1 cellular context compared by ENCODE assay signal in the genomic region with DNA sequence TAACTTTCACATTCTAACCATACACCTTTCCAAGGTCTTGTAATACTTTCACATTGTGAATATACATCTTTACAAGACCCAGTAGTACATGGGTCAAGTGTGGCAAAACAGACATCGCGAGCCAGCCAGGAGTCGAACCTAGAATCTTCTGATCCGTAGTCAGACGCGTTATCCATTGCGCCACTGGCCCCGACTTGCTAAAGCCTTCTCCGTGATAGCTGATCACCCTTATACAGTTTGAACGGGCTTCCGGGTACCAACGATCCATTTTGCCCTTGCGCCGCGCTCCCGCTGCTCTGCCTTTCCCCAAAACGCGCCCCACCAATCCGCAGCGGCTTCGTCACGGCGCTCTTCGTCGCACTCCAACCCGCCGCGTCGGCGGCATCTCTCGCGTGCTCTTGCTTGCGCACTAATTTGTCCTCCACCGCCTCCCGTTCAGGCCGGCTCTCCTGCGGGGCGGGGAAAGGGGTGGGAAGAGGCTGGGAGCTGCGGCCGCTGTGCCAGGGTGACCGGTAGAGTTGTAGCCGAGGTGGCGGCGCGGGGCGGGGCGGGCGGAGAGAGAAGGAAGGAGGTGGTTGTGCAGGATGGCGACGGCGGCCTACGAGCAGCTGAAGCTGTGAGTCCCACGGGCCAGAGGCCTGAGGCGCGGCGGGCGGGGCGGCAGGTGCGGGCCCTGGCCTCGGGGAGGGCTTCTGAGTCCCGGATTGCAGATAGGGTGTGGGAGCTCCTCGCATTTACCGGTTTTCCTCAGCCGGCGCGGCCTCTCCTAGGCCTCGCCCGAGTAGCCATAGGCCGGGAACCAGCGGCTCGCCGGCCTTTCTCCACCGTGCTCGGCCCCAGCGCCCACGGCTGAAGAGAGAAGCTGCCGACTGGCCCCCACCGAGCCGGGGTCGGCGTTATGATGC.
TF ChIP-seq lines count a peak whose summit lies in the region.

A gene with protein sequence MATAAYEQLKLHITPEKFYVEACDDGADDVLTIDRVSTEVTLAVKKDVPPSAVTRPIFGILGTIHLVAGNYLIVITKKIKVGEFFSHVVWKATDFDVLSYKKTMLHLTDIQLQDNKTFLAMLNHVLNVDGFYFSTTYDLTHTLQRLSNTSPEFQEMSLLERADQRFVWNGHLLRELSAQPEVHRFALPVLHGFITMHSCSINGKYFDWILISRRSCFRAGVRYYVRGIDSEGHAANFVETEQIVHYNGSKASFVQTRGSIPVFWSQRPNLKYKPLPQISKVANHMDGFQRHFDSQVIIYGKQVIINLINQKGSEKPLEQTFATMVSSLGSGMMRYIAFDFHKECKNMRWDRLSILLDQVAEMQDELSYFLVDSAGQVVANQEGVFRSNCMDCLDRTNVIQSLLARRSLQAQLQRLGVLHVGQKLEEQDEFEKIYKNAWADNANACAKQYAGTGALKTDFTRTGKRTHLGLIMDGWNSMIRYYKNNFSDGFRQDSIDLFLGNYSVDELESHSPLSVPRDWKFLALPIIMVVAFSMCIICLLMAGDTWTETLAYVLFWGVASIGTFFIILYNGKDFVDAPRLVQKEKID (plus strand): TSS at position 515 of the 905 bp plus-strand sequence. CDS start 70 bp downstream, at position 585.

TF ChIP-seq in HEK293, 187 proteins besides CTCF, POLR2A, EP300 and RAD21 (continued from another document and continues in another):
- TF ChIP-seq, protein P1, sequence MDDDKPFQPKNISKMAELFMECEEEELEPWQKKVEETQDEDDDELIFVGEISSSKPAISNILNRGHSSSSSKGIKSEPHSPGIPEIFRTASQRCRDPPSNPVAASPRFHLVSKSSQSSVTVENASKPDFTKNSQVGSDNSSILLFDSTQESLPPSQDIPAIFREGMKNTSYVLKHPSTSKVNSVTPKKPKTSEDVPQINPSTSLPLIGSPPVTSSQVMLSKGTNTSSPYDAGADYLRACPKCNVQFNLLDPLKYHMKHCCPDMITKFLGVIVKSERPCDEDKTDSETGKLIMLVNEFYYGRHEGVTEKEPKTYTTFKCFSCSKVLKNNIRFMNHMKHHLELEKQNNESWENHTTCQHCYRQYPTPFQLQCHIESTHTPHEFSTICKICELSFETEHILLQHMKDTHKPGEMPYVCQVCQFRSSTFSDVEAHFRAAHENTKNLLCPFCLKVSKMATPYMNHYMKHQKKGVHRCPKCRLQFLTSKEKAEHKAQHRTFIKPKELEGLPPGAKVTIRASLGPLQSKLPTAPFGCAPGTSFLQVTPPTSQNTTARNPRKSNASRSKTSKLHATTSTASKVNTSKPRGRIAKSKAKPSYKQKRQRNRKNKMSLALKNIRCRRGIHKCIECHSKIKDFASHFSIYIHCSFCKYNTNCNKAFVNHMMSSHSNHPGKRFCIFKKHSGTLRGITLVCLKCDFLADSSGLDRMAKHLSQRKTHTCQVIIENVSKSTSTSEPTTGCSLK (tag by site-specific recombination; IDR thresholded peaks at IDR 0.05): no peak
- no peak for TF ChIP-seq ZNF623 (tag by site-specific recombination; IDR thresholded peaks at IDR 0.05)
- TF ChIP-seq GLIS2 (tag by site-specific recombination; IDR thresholded peaks at IDR 0.05): peak; percentile 28; the same call in 1 of the 2 replicates
- 0 out of 2 replicates have a peak, but pooled peaks have one; percentile 59 for TF ChIP-seq GLI4 (tag by site-specific recombination; IDR thresholded peaks at IDR 0.05)
- 0 out of 2 replicates have a peak, but pooled peaks have one; percentile 11 for TF ChIP-seq ZBTB48 (tag by site-specific recombination; IDR thresholded peaks at IDR 0.05)
- peak; percentile 33; the same call in 1 of the 2 replicates for TF ChIP-seq ZNF146 (tag by site-specific recombination; IDR thresholded peaks at IDR 0.05)
- TF ChIP-seq, protein P2, sequence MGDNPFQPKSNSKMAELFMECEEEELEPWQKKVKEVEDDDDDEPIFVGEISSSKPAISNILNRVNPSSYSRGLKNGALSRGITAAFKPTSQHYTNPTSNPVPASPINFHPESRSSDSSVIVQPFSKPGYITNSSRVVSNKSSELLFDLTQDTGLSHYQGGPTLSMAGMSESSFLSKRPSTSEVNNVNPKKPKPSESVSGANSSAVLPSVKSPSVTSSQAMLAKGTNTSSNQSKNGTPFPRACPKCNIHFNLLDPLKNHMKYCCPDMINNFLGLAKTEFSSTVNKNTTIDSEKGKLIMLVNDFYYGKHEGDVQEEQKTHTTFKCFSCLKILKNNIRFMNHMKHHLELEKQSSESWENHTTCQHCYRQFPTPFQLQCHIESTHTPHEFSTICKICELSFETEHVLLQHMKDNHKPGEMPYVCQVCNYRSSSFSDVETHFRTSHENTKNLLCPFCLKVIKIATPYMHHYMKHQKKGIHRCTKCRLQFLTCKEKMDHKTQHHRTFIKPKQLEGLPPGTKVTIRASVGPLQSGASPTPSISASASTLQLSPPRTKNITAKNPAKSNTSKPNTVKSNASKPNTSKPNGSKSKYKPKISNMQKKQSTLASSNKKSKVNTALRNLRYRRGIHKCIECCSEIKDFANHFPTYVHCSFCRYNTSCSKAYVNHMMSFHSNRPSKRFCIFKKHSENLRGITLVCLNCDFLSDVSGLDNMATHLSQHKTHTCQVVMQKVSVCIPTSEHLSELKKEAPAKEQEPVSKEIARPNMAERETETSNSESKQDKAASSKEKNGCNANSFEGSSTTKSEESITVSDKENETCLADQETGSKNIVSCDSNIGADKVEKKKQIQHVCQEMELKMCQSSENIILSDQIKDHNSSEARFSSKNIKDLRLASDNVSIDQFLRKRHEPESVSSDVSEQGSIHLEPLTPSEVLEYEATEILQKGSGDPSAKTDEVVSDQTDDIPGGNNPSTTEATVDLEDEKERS (tag by site-specific recombination; IDR thresholded peaks at IDR 0.05): no peak
- TF ChIP-seq KLF1 (tag by site-specific recombination; IDR thresholded peaks at IDR 0.05): no peak; the same call in 1 of the 2 replicates
- peak; percentile 67 for TF ChIP-seq ZBTB21 (tag by site-specific recombination; IDR thresholded peaks at IDR 0.05)
- TF ChIP-seq, protein P3, sequence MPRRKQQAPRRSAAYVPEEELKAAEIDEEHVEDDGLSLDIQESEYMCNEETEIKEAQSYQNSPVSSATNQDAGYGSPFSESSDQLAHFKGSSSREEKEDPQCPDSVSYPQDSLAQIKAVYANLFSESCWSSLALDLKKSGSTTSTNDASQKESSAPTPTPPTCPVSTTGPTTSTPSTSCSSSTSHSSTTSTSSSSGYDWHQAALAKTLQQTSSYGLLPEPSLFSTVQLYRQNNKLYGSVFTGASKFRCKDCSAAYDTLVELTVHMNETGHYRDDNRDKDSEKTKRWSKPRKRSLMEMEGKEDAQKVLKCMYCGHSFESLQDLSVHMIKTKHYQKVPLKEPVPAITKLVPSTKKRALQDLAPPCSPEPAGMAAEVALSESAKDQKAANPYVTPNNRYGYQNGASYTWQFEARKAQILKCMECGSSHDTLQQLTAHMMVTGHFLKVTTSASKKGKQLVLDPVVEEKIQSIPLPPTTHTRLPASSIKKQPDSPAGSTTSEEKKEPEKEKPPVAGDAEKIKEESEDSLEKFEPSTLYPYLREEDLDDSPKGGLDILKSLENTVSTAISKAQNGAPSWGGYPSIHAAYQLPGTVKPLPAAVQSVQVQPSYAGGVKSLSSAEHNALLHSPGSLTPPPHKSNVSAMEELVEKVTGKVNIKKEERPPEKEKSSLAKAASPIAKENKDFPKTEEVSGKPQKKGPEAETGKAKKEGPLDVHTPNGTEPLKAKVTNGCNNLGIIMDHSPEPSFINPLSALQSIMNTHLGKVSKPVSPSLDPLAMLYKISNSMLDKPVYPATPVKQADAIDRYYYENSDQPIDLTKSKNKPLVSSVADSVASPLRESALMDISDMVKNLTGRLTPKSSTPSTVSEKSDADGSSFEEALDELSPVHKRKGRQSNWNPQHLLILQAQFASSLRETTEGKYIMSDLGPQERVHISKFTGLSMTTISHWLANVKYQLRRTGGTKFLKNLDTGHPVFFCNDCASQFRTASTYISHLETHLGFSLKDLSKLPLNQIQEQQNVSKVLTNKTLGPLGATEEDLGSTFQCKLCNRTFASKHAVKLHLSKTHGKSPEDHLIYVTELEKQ (tag by site-specific recombination; IDR thresholded peaks at IDR 0.05; ENCODE audit: borderline replicate concordance): no peak
- no peak for TF ChIP-seq ZFP41 (tag by site-specific recombination; IDR thresholded peaks at IDR 0.05; ENCODE audit: borderline replicate concordance)
- TF ChIP-seq, protein P4, sequence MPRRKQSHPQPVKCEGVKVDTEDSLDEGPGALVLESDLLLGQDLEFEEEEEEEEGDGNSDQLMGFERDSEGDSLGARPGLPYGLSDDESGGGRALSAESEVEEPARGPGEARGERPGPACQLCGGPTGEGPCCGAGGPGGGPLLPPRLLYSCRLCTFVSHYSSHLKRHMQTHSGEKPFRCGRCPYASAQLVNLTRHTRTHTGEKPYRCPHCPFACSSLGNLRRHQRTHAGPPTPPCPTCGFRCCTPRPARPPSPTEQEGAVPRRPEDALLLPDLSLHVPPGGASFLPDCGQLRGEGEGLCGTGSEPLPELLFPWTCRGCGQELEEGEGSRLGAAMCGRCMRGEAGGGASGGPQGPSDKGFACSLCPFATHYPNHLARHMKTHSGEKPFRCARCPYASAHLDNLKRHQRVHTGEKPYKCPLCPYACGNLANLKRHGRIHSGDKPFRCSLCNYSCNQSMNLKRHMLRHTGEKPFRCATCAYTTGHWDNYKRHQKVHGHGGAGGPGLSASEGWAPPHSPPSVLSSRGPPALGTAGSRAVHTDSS (tag by site-specific recombination; IDR thresholded peaks at IDR 0.05): 0 out of 2 replicates have a peak, but pooled peaks have one; percentile 31
- no peak for TF ChIP-seq ZNF596 (tag by site-specific recombination; IDR thresholded peaks at IDR 0.05)
- TF ChIP-seq ZNF549 (tag by site-specific recombination; IDR thresholded peaks at IDR 0.05): no peak
- TF ChIP-seq, protein P5, sequence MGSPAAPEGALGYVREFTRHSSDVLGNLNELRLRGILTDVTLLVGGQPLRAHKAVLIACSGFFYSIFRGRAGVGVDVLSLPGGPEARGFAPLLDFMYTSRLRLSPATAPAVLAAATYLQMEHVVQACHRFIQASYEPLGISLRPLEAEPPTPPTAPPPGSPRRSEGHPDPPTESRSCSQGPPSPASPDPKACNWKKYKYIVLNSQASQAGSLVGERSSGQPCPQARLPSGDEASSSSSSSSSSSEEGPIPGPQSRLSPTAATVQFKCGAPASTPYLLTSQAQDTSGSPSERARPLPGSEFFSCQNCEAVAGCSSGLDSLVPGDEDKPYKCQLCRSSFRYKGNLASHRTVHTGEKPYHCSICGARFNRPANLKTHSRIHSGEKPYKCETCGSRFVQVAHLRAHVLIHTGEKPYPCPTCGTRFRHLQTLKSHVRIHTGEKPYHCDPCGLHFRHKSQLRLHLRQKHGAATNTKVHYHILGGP (tag by site-specific recombination; IDR thresholded peaks at IDR 0.05): no peak
- TF ChIP-seq MYNN (tag by site-specific recombination; IDR thresholded peaks at IDR 0.05; ENCODE audit: borderline replicate concordance): no peak
- TF ChIP-seq, protein P6, sequence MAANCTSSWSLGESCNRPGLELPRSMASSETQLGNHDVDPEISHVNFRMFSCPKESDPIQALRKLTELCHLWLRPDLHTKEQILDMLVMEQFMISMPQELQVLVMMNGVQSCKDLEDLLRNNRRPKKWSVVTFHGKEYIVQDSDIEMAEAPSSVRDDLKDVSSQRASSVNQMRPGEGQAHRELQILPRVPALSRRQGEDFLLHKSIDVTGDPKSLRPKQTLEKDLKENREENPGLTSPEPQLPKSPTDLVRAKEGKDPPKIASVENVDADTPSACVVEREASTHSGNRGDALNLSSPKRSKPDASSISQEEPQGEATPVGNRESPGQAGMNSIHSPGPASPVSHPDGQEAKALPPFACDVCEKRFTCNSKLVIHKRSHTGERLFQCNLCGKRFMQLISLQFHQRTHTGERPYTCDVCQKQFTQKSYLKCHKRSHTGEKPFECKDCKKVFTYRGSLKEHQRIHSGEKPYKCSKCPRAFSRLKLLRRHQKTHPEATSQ (tag by site-specific recombination; IDR thresholded peaks at IDR 0.05): no peak
- peak; percentile 62; the same call in 1 of the 2 replicates for TF ChIP-seq ZNF391 (tag by site-specific recombination; IDR thresholded peaks at IDR 0.05; ENCODE audit: borderline replicate concordance, low read depth)
- peak; percentile 74; the same call in 1 of the 2 replicates for TF ChIP-seq SP7 (tag by site-specific recombination; IDR thresholded peaks at IDR 0.05)
- TF ChIP-seq KLF9 (tag by site-specific recombination; IDR thresholded peaks at IDR 0.05; ENCODE audit: low read depth): peak; percentile 68
- no peak for TF ChIP-seq SETDB1 (IDR thresholded peaks at IDR 0.05; ENCODE audit: insufficient read length, low read length)
- TF ChIP-seq, protein P7, sequence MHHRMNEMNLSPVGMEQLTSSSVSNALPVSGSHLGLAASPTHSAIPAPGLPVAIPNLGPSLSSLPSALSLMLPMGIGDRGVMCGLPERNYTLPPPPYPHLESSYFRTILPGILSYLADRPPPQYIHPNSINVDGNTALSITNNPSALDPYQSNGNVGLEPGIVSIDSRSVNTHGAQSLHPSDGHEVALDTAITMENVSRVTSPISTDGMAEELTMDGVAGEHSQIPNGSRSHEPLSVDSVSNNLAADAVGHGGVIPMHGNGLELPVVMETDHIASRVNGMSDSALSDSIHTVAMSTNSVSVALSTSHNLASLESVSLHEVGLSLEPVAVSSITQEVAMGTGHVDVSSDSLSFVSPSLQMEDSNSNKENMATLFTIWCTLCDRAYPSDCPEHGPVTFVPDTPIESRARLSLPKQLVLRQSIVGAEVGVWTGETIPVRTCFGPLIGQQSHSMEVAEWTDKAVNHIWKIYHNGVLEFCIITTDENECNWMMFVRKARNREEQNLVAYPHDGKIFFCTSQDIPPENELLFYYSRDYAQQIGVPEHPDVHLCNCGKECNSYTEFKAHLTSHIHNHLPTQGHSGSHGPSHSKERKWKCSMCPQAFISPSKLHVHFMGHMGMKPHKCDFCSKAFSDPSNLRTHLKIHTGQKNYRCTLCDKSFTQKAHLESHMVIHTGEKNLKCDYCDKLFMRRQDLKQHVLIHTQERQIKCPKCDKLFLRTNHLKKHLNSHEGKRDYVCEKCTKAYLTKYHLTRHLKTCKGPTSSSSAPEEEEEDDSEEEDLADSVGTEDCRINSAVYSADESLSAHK (tag by site-specific recombination; IDR thresholded peaks at IDR 0.05): no peak
- peak; percentile 59 for TF ChIP-seq ZNF2 (tag by site-specific recombination; IDR thresholded peaks at IDR 0.05)
- no peak for TF ChIP-seq HOXD13 (CRISPR knock-in tag; IDR thresholded peaks at IDR 0.05; ENCODE audit: borderline replicate concordance)
- TF ChIP-seq, protein P8, sequence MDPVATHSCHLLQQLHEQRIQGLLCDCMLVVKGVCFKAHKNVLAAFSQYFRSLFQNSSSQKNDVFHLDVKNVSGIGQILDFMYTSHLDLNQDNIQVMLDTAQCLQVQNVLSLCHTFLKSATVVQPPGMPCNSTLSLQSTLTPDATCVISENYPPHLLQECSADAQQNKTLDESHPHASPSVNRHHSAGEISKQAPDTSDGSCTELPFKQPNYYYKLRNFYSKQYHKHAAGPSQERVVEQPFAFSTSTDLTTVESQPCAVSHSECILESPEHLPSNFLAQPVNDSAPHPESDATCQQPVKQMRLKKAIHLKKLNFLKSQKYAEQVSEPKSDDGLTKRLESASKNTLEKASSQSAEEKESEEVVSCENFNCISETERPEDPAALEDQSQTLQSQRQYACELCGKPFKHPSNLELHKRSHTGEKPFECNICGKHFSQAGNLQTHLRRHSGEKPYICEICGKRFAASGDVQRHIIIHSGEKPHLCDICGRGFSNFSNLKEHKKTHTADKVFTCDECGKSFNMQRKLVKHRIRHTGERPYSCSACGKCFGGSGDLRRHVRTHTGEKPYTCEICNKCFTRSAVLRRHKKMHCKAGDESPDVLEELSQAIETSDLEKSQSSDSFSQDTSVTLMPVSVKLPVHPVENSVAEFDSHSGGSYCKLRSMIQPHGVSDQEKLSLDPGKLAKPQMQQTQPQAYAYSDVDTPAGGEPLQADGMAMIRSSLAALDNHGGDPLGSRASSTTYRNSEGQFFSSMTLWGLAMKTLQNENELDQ (tag by site-specific recombination; IDR thresholded peaks at IDR 0.05; ENCODE audit: low read depth): no peak
- TF ChIP-seq ZNF664 (tag by site-specific recombination; IDR thresholded peaks at IDR 0.05): no peak
- TF ChIP-seq ZNF223 (tag by site-specific recombination; IDR thresholded peaks at IDR 0.05): no peak
- peak; percentile 87 for TF ChIP-seq PRDM1 (tag by site-specific recombination; IDR thresholded peaks at IDR 0.05)
